ENCODE assay signal across 21 cellular contexts in genomic region chr3:149204390-149204991, GRCh38. TPM values are rescaled to one million over a fixed set of nuclear protein-coding genes. Genes with fewer than 3 reads are reported as not detected.
DNase-seq lines count a peak whose midpoint lies in the region; ATAC-seq and TF ChIP-seq lines count a peak whose summit lies in the region.
"Had no signal": no experiment of that assay in that cellular context is flagged by ENCODE, and none has a peak within 500 bp of the region (broad histone marks: within the 10 kb centered on the region; RNA-seq: fewer than 3 reads in every experiment).

No MANE protein-coding gene starts in this region.

- intact Hi-C loops in Panc1 (cut with micrococcal nuclease; ENCODE audit: unreplicated experiment) = no loop called here
- intact Hi-C loops in A673 (cut with micrococcal nuclease; ENCODE audit: unreplicated experiment) = no loop called here
- intact Hi-C loops in CD14-positive monocyte (cut with micrococcal nuclease) = no loop called here

- H3K27ac ChIP-seq in DOHH2 (ENCODE audit: low read depth, low read length) (no peak overlapping the region), Panc1 (ENCODE audit: low read length) (no peak overlapping the region), A673 (ENCODE audit: low read depth, low read length, poor library complexity, severe bottlenecking) (no peak overlapping the region)
- H3K27ac ChIP-seq: A549, BLaER1, PC-9, RWPE1 had no signal

- ATAC-seq in Panc1 = peak; percentile 57; the same call in 1 of the 2 replicates
- ATAC-seq: A549 had no signal

- H3K4me1 ChIP-seq in DOHH2 (ENCODE audit: control insufficient read depth, low read length) = peaks cover 19% of the 10 kb centered on the region
- H3K4me1 ChIP-seq in Loucy (ENCODE audit: insufficient read depth, low read length, poor library complexity, severe bottlenecking) = peaks cover 18% of the 10 kb centered on the region
- peaks cover 10% of the 10 kb centered on the region for H3K4me1 ChIP-seq in Panc1 (ENCODE audit: control insufficient read depth, insufficient read depth, low read length)
- H3K4me1 ChIP-seq in A673 (ENCODE audit: insufficient read depth, low read length, poor library complexity, severe bottlenecking) = peaks cover 3% of the 10 kb centered on the region
- H3K4me1 ChIP-seq: BLaER1 had no signal

- POLR2A ChIA-PET in Panc1 (lab: Charles Lee) (no interaction called here), A673 (lab: Charles Lee; ENCODE audit: low non-redundant PET) (no interaction called here)

- H3K36me3 Mint-ChIP-seq in mesothelial cell of epicardium = no peaks in the 10 kb centered on the region
- no peaks in the 10 kb centered on the region for H3K36me3 Mint-ChIP-seq in CD14-positive monocyte
- H3K36me3 Mint-ChIP-seq: CD4-positive, alpha-beta memory T cell had no signal

- H3K9me3 ChIP-seq in DOHH2 (ENCODE audit: control insufficient read depth, insufficient read depth, low read length) (no peaks in the 10 kb centered on the region), Loucy (ENCODE audit: insufficient read depth, low read depth, low read length) (no peaks in the 10 kb centered on the region), Panc1 (ENCODE audit: control insufficient read depth, insufficient read depth, low read depth, low read length) (no peaks in the 10 kb centered on the region), A673 (ENCODE audit: low read depth, low read length, poor library complexity, severe bottlenecking) (no peaks in the 10 kb centered on the region)
- H3K9me3 ChIP-seq: A549, BLaER1, SK-N-SH had no signal

- H2AFZ ChIP-seq in Loucy (ENCODE audit: low read length) = peak overlapping the region; percentile 66; the same call in 1 of the 2 replicates
- H2AFZ ChIP-seq: PC-9 had no signal

- H3K4me2 ChIP-seq in DOHH2 (ENCODE audit: low read length) (peak overlapping the region; percentile 55), Loucy (ENCODE audit: low read depth, low read length, poor library complexity, severe bottlenecking) (peak overlapping the region; percentile 47)
- H3K4me2 ChIP-seq: A549, BLaER1, PC-9, SK-N-SH had no signal

- H3K27me3 Mint-ChIP-seq in mesothelial cell of epicardium (ENCODE audit: low read depth) (no peaks in the 10 kb centered on the region), CD14-positive monocyte (ENCODE audit: low read depth in 3 of 3) (peaks cover 0 to 2% (median 1%) of the 10 kb centered on the region in 3 donors)

- BruUV-seq in Panc1 (replicated peaks; lab: Mats Ljungman, UMichigan) (no TSS peak), A673 (replicated peaks; lab: Mats Ljungman, UMichigan) (no TSS peak)

- no peak for TF ChIP-seq CTCF in DOHH2 (IDR thresholded peaks at IDR 0.05; ENCODE audit: low read depth, low read length, poor library complexity, severe bottlenecking)
- TF ChIP-seq CTCF in Loucy (conservative IDR thresholded peaks at IDR 0.05; ENCODE audit: low read length) = no peak
- TF ChIP-seq CTCF in Panc1 (IDR thresholded peaks at IDR 0.05) = no peak
- no peak for TF ChIP-seq CTCF in mesothelial cell of epicardium (IDR thresholded peaks at IDR 0.05; ENCODE audit: unreplicated experiment)
- TF ChIP-seq CTCF in A673 (conservative IDR thresholded peaks at IDR 0.05; ENCODE audit: low read depth, low read length) = no peak
- TF ChIP-seq CTCF in CD14-positive monocyte (IDR thresholded peaks at IDR 0.05) = no peak

- H3K27me3 ChIP-seq in DOHH2 (ENCODE audit: control insufficient read depth, low read length) (no peaks in the 10 kb centered on the region), Loucy (ENCODE audit: insufficient read depth, low read length, poor library complexity, severe bottlenecking) (no peaks in the 10 kb centered on the region), Panc1 (ENCODE audit: control insufficient read depth, insufficient read depth, low read length) (no peaks in the 10 kb centered on the region), A673 (replicated peaks; ENCODE audit: insufficient read depth, low read depth, low read length, poor library complexity) (no peaks in the 10 kb centered on the region)
- H3K27me3 ChIP-seq: BLaER1 had no signal

- no peaks in the 10 kb centered on the region for H3K36me3 ChIP-seq in DOHH2 (ENCODE audit: control insufficient read depth, low read length)
- H3K36me3 ChIP-seq in Loucy (ENCODE audit: insufficient read depth, low read length) = no peaks in the 10 kb centered on the region
- H3K36me3 ChIP-seq in Panc1 (ENCODE audit: control insufficient read depth, insufficient read depth, low read length) = no peaks in the 10 kb centered on the region
- H3K36me3 ChIP-seq in A673 (ENCODE audit: insufficient read depth, low read length, poor library complexity, severe bottlenecking) = no peaks in the 10 kb centered on the region
- H3K36me3 ChIP-seq: BLaER1 had no signal

- H4K20me1 ChIP-seq in DOHH2 (ENCODE audit: control insufficient read depth, insufficient read depth, low read depth, low read length) (no peaks in the 10 kb centered on the region), Loucy (ENCODE audit: insufficient read depth, low read length, poor library complexity, severe bottlenecking) (no peaks in the 10 kb centered on the region)
- H4K20me1 ChIP-seq: BLaER1 had no signal

- DNase-seq in Panc1 (ENCODE audit: low read depth, low spot score) = no peak
- DNase-seq in mesothelial cell of epicardium (ENCODE audit: low spot score in 2 of 2, unreplicated experiment in 2 of 2) = no peak
- no peak for DNase-seq in A673 (ENCODE audit: low spot score)
- DNase-seq in CD14-positive monocyte (ENCODE audit: low spot score) = no peak
- DNase-seq in hippocampal formation (lab: John Stamatoyannopoulos, UW) = no peak
- DNase-seq: CD4-positive, alpha-beta memory T cell; H7; NCI-H1092; NCI-H1436; NCI-H2029; NCI-H2227 treated with DMSO at 0.1 percent for 48 hours; NCI-H510A; NCI-H748 treated with DMSO at 0.1 percent for 48 hours; PC-9; SHP77 treated with DMSO at 0.1 percent for 48 hours; SK-N-SH had no signal

- H3K9ac ChIP-seq in Loucy (ENCODE audit: low read depth, low read length, poor library complexity, severe bottlenecking) = no peak overlapping the region
- H3K9ac ChIP-seq: BLaER1, SK-N-SH had no signal

- H3K27ac Mint-ChIP-seq in mesothelial cell of epicardium = peak overlapping the region; percentile 7
- no peak overlapping the region for H3K27ac Mint-ChIP-seq in CD14-positive monocyte
- H3K27ac Mint-ChIP-seq: CD4-positive, alpha-beta memory T cell had no signal

- H3K9me3 Mint-ChIP-seq in mesothelial cell of epicardium (no peaks in the 10 kb centered on the region), CD14-positive monocyte (no peaks in the 10 kb centered on the region)

- H3F3A ChIP-seq in DOHH2 (ENCODE audit: control insufficient read depth, insufficient read depth) (no peaks in the 10 kb centered on the region), Loucy (ENCODE audit: low read depth) (no peaks in the 10 kb centered on the region)

- H3K9me2 ChIP-seq in DOHH2 (replicated peaks; ENCODE audit: control insufficient read depth, low read length) (no peaks in the 10 kb centered on the region), Loucy (replicated peaks; ENCODE audit: low read depth, low read length) (no peaks in the 10 kb centered on the region)
- H3K9me2 ChIP-seq: SK-N-SH had no signal

- H3K4me3 ChIP-seq in DOHH2 (ENCODE audit: low read length) (peak overlapping the region; percentile 28; the same call in 1 of the 2 replicates), Loucy (ENCODE audit: low read length, poor library complexity, severe bottlenecking) (no peak overlapping the region), Panc1 (ENCODE audit: low read depth in 2 of 2, low read length in 2 of 2) (no peak overlapping the region), A673 (ENCODE audit: low read depth, low read length, poor library complexity, severe bottlenecking) (no peak overlapping the region)
- H3K4me3 ChIP-seq: A549, BLaER1, PC-9 had no signal

- H3K79me2 ChIP-seq in DOHH2 (ENCODE audit: control insufficient read depth, low read length) (no peaks in the 10 kb centered on the region), Loucy (ENCODE audit: insufficient read depth, low read length) (no peaks in the 10 kb centered on the region)

- H3K4me3 Mint-ChIP-seq in mesothelial cell of epicardium (peak overlapping the region; percentile 15), CD14-positive monocyte (no peak overlapping the region)
- H3K4me3 Mint-ChIP-seq: CD4-positive, alpha-beta memory T cell had no signal

- in situ Hi-C loops in Panc1 (cut with HindIII; ENCODE audit: low pct_unique_long_range_greater_than_20kb, low sequenced_read_pairs) = no loop called here

- CTCF ChIA-PET in Panc1 (lab: Charles Lee) = no interaction called here
- CTCF ChIA-PET in A673 (lab: Charles Lee) = interaction anchor here (0.5 kb wide), 1 partner anchor 249 kb away, joined by 4 read pairs; no protein-coding TSS in a partner anchor

- H3K4me1 Mint-ChIP-seq in mesothelial cell of epicardium = peaks cover 59% of the 10 kb centered on the region
- H3K4me1 Mint-ChIP-seq in CD14-positive monocyte = peaks cover 8% of the 10 kb centered on the region

RNA-seq across cellular contexts. Expression of gene CP, which starts 17.1 kb away (rescaled TPM):
- total RNA-seq in Panc1 (2021; ENCODE audit: unreplicated experiment) (5.8 TPM), mesothelial cell of epicardium (22.6 to 28.4 TPM (median 24.2 TPM) in 3 replicates), A673 (2021) (not detected in 2 replicates)
- polyA plus RNA-seq in Panc1 (2012; ENCODE audit: insufficient read length) = 15.2 TPM
- not detected for polyA plus RNA-seq in CD14-positive monocyte
- total RNA-seq: CD4-positive, alpha-beta memory T cell had no signal
- polyA plus RNA-seq: SK-N-SH had no signal
